In genomic region chr2:216497808-216498366, GRCh38 we compare ENCODE assay signal across 8 cellular contexts. TPM values are rescaled to one million over a fixed set of nuclear protein-coding genes. Genes with fewer than 3 reads are reported as not detected.
DNase-seq lines count a peak whose midpoint lies in the region; ATAC-seq, FAIRE-seq and TF ChIP-seq lines count a peak whose summit lies in the region.

No MANE protein-coding gene starts in this region.

- no peak for TF ChIP-seq POLR2A in A549 (IDR thresholded peaks at IDR 0.05; ENCODE audit: low read length)

- H3K4me1 Mint-ChIP-seq in central memory CD8-positive, alpha-beta T cell: peaks cover 39% of the 10 kb centered on the region

- no peaks in the 10 kb centered on the region for H3K9me2 ChIP-seq in Karpas-422 (replicated peaks; ENCODE audit: insufficient read depth, low read length)

- H3K36me3 Mint-ChIP-seq in central memory CD8-positive, alpha-beta T cell (ENCODE audit: insufficient read depth): peaks cover 45% of the 10 kb centered on the region

- DNase-seq in A549 (ENCODE audit: low read depth in 1 of 2, low spot score in 1 of 2): no peak
- peak; percentile 60 for DNase-seq in Karpas-422
- DNase-seq in central memory CD8-positive, alpha-beta T cell (ENCODE audit: low spot score in 2 of 2): no peak
- DNase-seq in NCI-H446 (lab: John Stamatoyannopoulos, UW): no peak
- DNase-seq in AG20443 (ENCODE audit: low spot score): no peak

- no peak for TF ChIP-seq CTCF in A549 (IDR thresholded peaks at IDR 0.05)

- H3K27me3 Mint-ChIP-seq in central memory CD8-positive, alpha-beta T cell: no peaks in the 10 kb centered on the region

- H3K27me3 ChIP-seq in Karpas-422 (ENCODE audit: low read length) (no peaks in the 10 kb centered on the region), mucosa of rectum (ENCODE audit: control insufficient read depth in 2 of 2, insufficient read depth in 2 of 2, low read length in 2 of 2) (no peaks in the 10 kb centered on the region)

- H3K4me3 Mint-ChIP-seq in central memory CD8-positive, alpha-beta T cell: peak overlapping the region; percentile 97

- peaks cover 35% of the 10 kb centered on the region for H4K20me1 ChIP-seq in Karpas-422 (ENCODE audit: insufficient read depth, low read depth, low read length)

- H3K4me1 ChIP-seq in A549: peaks cover 40% of the 10 kb centered on the region
- peaks cover 65% of the 10 kb centered on the region for H3K4me1 ChIP-seq in Karpas-422 (ENCODE audit: low read length)
- peaks cover 23 to 30% of the 10 kb centered on the region in 2 donors for H3K4me1 ChIP-seq in mucosa of rectum (ENCODE audit: control insufficient read depth in 2 of 2, insufficient read depth in 2 of 2, low read length in 2 of 2)

- H3K9me3 Mint-ChIP-seq in central memory CD8-positive, alpha-beta T cell: no peaks in the 10 kb centered on the region

- WGBS in A549 (ENCODE audit: missing lambda C conversion rate): 24% methylated on average over 8 of the region's 8 CpGs

- H3K36me3 ChIP-seq in Karpas-422 (ENCODE audit: insufficient read depth, low read length) (peaks cover 39% of the 10 kb centered on the region), mucosa of rectum (ENCODE audit: control insufficient read depth in 2 of 2, insufficient read depth in 2 of 2, low read length in 2 of 2) (peaks cover 31 to 32% of the 10 kb centered on the region in 2 donors)

- H3K9ac ChIP-seq in Karpas-422 (ENCODE audit: low read length): peak overlapping the region; percentile 78
- H3K9ac ChIP-seq in mucosa of rectum (ENCODE audit: low read depth in 1 of 2, low read length in 2 of 2): peak overlapping the region; percentile 59 to 79

- ATAC-seq in A549 (peak in 1 of 2 experiments; percentile 4; a peak in 3 of 6 replicates), GM21825 (IDR thresholded peaks at IDR 0.05; ENCODE audit: unreplicated experiment) (no peak), HG02588 (IDR thresholded peaks at IDR 0.05; ENCODE audit: unreplicated experiment) (no peak)
- no peak for ATAC-seq in central memory CD8-positive, alpha-beta T cell (replicated peaks; ENCODE audit: extremely low read depth, poor library complexity, severe bottlenecking)

- no peak for TF ChIP-seq EP300 in A549 (IDR thresholded peaks at IDR 0.05)

- FAIRE-seq in A549 (lab: Jason Lieb, UNC): no peak

- peak overlapping the region; percentile 86 to 91 for H3K27ac ChIP-seq in A549
- peak overlapping the region; percentile 68 for H3K27ac ChIP-seq in Karpas-422 (ENCODE audit: low read length)
- peak overlapping the region; percentile 75 to 79 for H3K27ac ChIP-seq in mucosa of rectum (ENCODE audit: low read depth in 2 of 2, low read length in 2 of 2)

- H2AFZ ChIP-seq in Karpas-422 (ENCODE audit: low read length): no peak overlapping the region

- peak overlapping the region; percentile 93 for H3K27ac Mint-ChIP-seq in central memory CD8-positive, alpha-beta T cell (ENCODE audit: low read depth)

- CTCF ChIA-PET in A549 (lab: Yijun Ruan, JAX): interaction anchor here (0.7 to 2.0 kb wide), 3 partner anchors 21 to 416 kb away, joined by 3 to 4 read pairs (median 3); partner anchors contain the start of genes PECR and TMEM169

- POLR2A ChIA-PET in A549 (lab: Yijun Ruan, JAX): interaction anchor here (0.6 to 1.5 kb wide), 15 partner anchors 9 to 440 kb away, joined by 3 to 15 read pairs (median 4); partner anchors contain the start of genes IGFBP2, MARCHF4, SMARCAL1 and XRCC5

- TF ChIP-seq RAD21 in A549 (conservative IDR thresholded peaks at IDR 0.05 in 1 of 2, IDR thresholded peaks at IDR 0.05 in 1 of 2): no peak

- H3K4me2 ChIP-seq in A549 (peak overlapping the region; percentile 77), Karpas-422 (ENCODE audit: low read depth, low read length, poor library complexity, severe bottlenecking) (peak overlapping the region; percentile 83)

- H3K79me2 ChIP-seq in Karpas-422 (ENCODE audit: low read length): peaks cover 51% of the 10 kb centered on the region

- peak overlapping the region; percentile 86 for H3K4me3 ChIP-seq in A549
- H3K4me3 ChIP-seq in Karpas-422 (ENCODE audit: low read length): peak overlapping the region; percentile 88
- H3K4me3 ChIP-seq in mucosa of rectum (ENCODE audit: low read length in 2 of 2): peak overlapping the region; percentile 90 to 96

- no peaks in the 10 kb centered on the region for H3K9me3 ChIP-seq in A549
- no peaks in the 10 kb centered on the region for H3K9me3 ChIP-seq in Karpas-422 (ENCODE audit: low read length)
- no peaks in the 10 kb centered on the region for H3K9me3 ChIP-seq in mucosa of rectum (ENCODE audit: control insufficient read depth in 2 of 2, low read length in 2 of 2)

TF ChIP-seq in A549, 52 proteins besides CTCF, POLR2A, EP300 and RAD21:
- TF ChIP-seq SREBF2 (IDR thresholded peaks at IDR 0.05) (no peak), SMC3 (IDR thresholded peaks at IDR 0.05) (no peak)

RNA-seq across cellular contexts. Expression of gene RPL37A, which starts 0.8 kb away (rescaled TPM):
- polyA plus RNA-seq in A549 (2011; rRNA removed) (4,046 and 4,130 TPM in 2 replicates), A549 (2017; fragmentation: RNase III; extraction: RNeasy Plus Mini Kit Qiagen cat#74134 plus additional on column Dnase treatment) (4,215 to 4,381 TPM (median 4,330 TPM) in 3 replicates)
- polyA plus RNA-seq in A549 (2012; cell fraction: cytosol; rRNA removed): 1,938 and 2,074 TPM in 2 replicates
- polyA plus RNA-seq in A549 (2012; cell fraction: nucleus; rRNA removed): 702 and 1,256 TPM in 2 replicates
- 862 and 1,170 TPM in 2 replicates for polyA minus RNA-seq in A549 (2011; rRNA and poly(A)+ RNA removed)
- total RNA-seq in Karpas-422 (2014; rRNA removed; shearing (Covaris generic); ENCODE audit: low replicate concordance): 5,590 and 7,287 TPM in 2 replicates
